In genomic region chr6:84575264-84575663, GRCh38 we compare ENCODE assay signal across 8 cellular contexts.
DNase-seq lines count a peak whose midpoint lies in the region; ATAC-seq and TF ChIP-seq lines count a peak whose summit lies in the region.

No MANE protein-coding gene starts in this region.

- TF ChIP-seq CTCF in A673 (conservative IDR thresholded peaks at IDR 0.05; ENCODE audit: low read depth, low read length): no peak
- TF ChIP-seq CTCF in RWPE1 (conservative IDR thresholded peaks at IDR 0.05; ENCODE audit: low read depth): no peak
- TF ChIP-seq CTCF in hepatocyte (IDR thresholded peaks at IDR 0.05; ENCODE audit: poor library complexity): no peak
- no peak for TF ChIP-seq CTCF in H9 (conservative IDR thresholded peaks at IDR 0.05)
- TF ChIP-seq CTCF in dorsolateral prefrontal cortex (IDR thresholded peaks at IDR 0.05 in 54 of 56, conservative IDR thresholded peaks at IDR 0.05 in 2 of 56; ENCODE audit: low read depth in 1 of 56, partially characterized antibody in 56 of 56): no peak

- no TSS peak for BruUV-seq in A673 (replicated peaks; lab: Mats Ljungman, UMichigan)

- no peak overlapping the region for H3K23ac ChIP-seq in H9 (ENCODE audit: insufficient read length, low read depth, low read length)

- no peak overlapping the region for H3T11ph ChIP-seq in H9 (ENCODE audit: low read length)

- H4K8ac ChIP-seq in H9 (replicated peaks; ENCODE audit: insufficient read length, low read depth, low read length): no peak overlapping the region

- H3K56ac ChIP-seq in H9 (ENCODE audit: insufficient read length, low read depth, low read length): no peak overlapping the region

- H3K4me3 ChIP-seq in A673 (ENCODE audit: low read depth, low read length, poor library complexity, severe bottlenecking) (no peak overlapping the region), hepatocyte (no peak overlapping the region), dorsolateral prefrontal cortex (no peak overlapping the region)

- H3K36me3 Mint-ChIP-seq in H9 (ENCODE audit: insufficient read depth in 1 of 3, low read depth in 3 of 3): peaks cover 2 to 12% (median 5%) of the 10 kb centered on the region in 3 experiments; a peak in 6 of 7 replicates

- H3K4me1 Mint-ChIP-seq in H9: no peaks in the 10 kb centered on the region

- DNase-seq in A673 (ENCODE audit: low spot score): peak; percentile 72
- peak; percentile 11 for DNase-seq in RWPE1 (ENCODE audit: low spot score)
- DNase-seq in RPMI8226: no peak
- no peak for DNase-seq in hepatocyte (ENCODE audit: low spot score)
- no peak for DNase-seq in H9
- DNase-seq in dorsolateral prefrontal cortex: no peak

- no peak overlapping the region for H3K9ac ChIP-seq in H9 (ENCODE audit: extremely low read depth, insufficient read length, low read length)

- ATAC-seq in GM19395 (IDR thresholded peaks at IDR 0.05; ENCODE audit: unreplicated experiment) (peak; percentile 98), HG03095 (IDR thresholded peaks at IDR 0.05; ENCODE audit: unreplicated experiment) (peak; percentile 97)

- no peak overlapping the region for H3K4ac ChIP-seq in H9 (ENCODE audit: low read depth, low read length)

- H4K91ac ChIP-seq in H9 (ENCODE audit: insufficient read length, low read depth, low read length): no peak overlapping the region

- no peak overlapping the region for H2BK120ac ChIP-seq in H9 (ENCODE audit: low read depth, low read length, poor library complexity, severe bottlenecking)

- no peak overlapping the region for H3K27ac ChIP-seq in A673 (ENCODE audit: low read depth, low read length, poor library complexity, severe bottlenecking)
- H3K27ac ChIP-seq in RWPE1: no peak overlapping the region
- H3K27ac ChIP-seq in hepatocyte: no peak overlapping the region
- H3K27ac ChIP-seq in H9 (ENCODE audit: insufficient read length, low read depth, low read length): no peak overlapping the region
- H3K27ac ChIP-seq in dorsolateral prefrontal cortex: no peak overlapping the region

- H3K79me1 ChIP-seq in H9 (ENCODE audit: insufficient read depth, low read depth, low read length, poor library complexity, severe bottlenecking): no peaks in the 10 kb centered on the region

- no peaks in the 10 kb centered on the region for H3K9me2 ChIP-seq in hepatocyte (replicated peaks; ENCODE audit: insufficient read depth)

- H3K4me2 ChIP-seq in hepatocyte (no peak overlapping the region), H9 (ENCODE audit: insufficient read depth, insufficient read length, low read length) (no peak overlapping the region)

- POLR2A ChIA-PET in A673 (lab: Charles Lee; ENCODE audit: low non-redundant PET): no interaction called here
- POLR2A ChIA-PET in RWPE1 (lab: Yijun Ruan, JAX; ENCODE audit: low non-redundant PET): no interaction called here

- no peaks in the 10 kb centered on the region for H3K27me3 ChIP-seq in A673 (replicated peaks; ENCODE audit: insufficient read depth, low read depth, low read length, poor library complexity)
- H3K27me3 ChIP-seq in hepatocyte: no peaks in the 10 kb centered on the region
- H3K27me3 ChIP-seq in H9 (ENCODE audit: insufficient read depth, low read length): no peaks in the 10 kb centered on the region
- H3K27me3 ChIP-seq in dorsolateral prefrontal cortex: no peaks in the 10 kb centered on the region

- CTCF ChIA-PET in A673 (lab: Charles Lee) (no interaction called here), RWPE1 (lab: Yijun Ruan, JAX) (interaction anchor here (0.7 kb wide), 1 partner anchor 185 kb away, joined by 3 read pairs; no protein-coding TSS in a partner anchor)

- no peak overlapping the region for H2BK12ac ChIP-seq in H9 (ENCODE audit: insufficient read length, low read depth, low read length)

- no peaks in the 10 kb centered on the region for H3K23me2 ChIP-seq in H9 (ENCODE audit: insufficient read length, low read depth, low read length, poor library complexity, severe bottlenecking)

- intact Hi-C loops in A673 (cut with micrococcal nuclease; ENCODE audit: unreplicated experiment) (loop anchor here (10.0 kb wide), 1 partner anchor 690 kb away; no protein-coding TSS in a partner anchor), dorsolateral prefrontal cortex (cut with DNase I) (no loop called here)

- no peak overlapping the region for H3K14ac ChIP-seq in H9 (ENCODE audit: insufficient read depth, low read length)

- no peaks in the 10 kb centered on the region for H3K27me3 Mint-ChIP-seq in H9 (ENCODE audit: low read depth)

- peaks cover 8 to 11% of the 10 kb centered on the region in 2 experiments; a peak in 4 of 5 replicates for H3K9me3 Mint-ChIP-seq in H9

- H2BK15ac ChIP-seq in H9 (ENCODE audit: low read depth, low read length): no peak overlapping the region

- no peaks in the 10 kb centered on the region for H3K4me1 ChIP-seq in A673 (ENCODE audit: insufficient read depth, low read length, poor library complexity, severe bottlenecking)
- no peaks in the 10 kb centered on the region for H3K4me1 ChIP-seq in hepatocyte (ENCODE audit: insufficient read depth)
- H3K4me1 ChIP-seq in H9 (ENCODE audit: insufficient read depth, low read length): no peaks in the 10 kb centered on the region

- no peak overlapping the region for H2AK5ac ChIP-seq in H9 (ENCODE audit: insufficient read length, low read length)

- no peak overlapping the region for H3K4me3 Mint-ChIP-seq in H9

- no peak overlapping the region for H4K5ac ChIP-seq in H9 (ENCODE audit: insufficient read length, low read depth, low read length)

- H3K18ac ChIP-seq in H9 (ENCODE audit: insufficient read length, low read depth, low read length): no peak overlapping the region

- H3K36me3 ChIP-seq in A673 (ENCODE audit: insufficient read depth, low read length, poor library complexity, severe bottlenecking): no peaks in the 10 kb centered on the region
- H3K36me3 ChIP-seq in hepatocyte (replicated peaks; ENCODE audit: insufficient read depth, low read depth): no peaks in the 10 kb centered on the region

- no peak overlapping the region for H2AFZ ChIP-seq in hepatocyte
- no peak overlapping the region for H2AFZ ChIP-seq in H9 (ENCODE audit: low read length)

- H2BK5ac ChIP-seq in H9 (ENCODE audit: insufficient read length, low read length): no peak overlapping the region

- 29% methylated on average over 1 of the region's 1 CpG for WGBS in hepatocyte (ENCODE audit: low lambda C conversion rate, missing lambda C conversion rate)
- WGBS in H9 (ENCODE audit: extremely low coverage, insufficient read length, low lambda C conversion rate): no CpG with 5 or more reads among the region's 1 CpG

- H3K27ac Mint-ChIP-seq in H9: no peak overlapping the region

- no peak overlapping the region for H2BK20ac ChIP-seq in H9 (ENCODE audit: low read depth, low read length, poor library complexity, severe bottlenecking)

- no peaks in the 10 kb centered on the region for H3K79me2 ChIP-seq in hepatocyte
- no peaks in the 10 kb centered on the region for H3K79me2 ChIP-seq in H9 (ENCODE audit: insufficient read depth, low read length)

- H4K20me1 ChIP-seq in hepatocyte (ENCODE audit: insufficient read depth, poor library complexity, severe bottlenecking): no peaks in the 10 kb centered on the region
- no peaks in the 10 kb centered on the region for H4K20me1 ChIP-seq in H9 (ENCODE audit: control insufficient read depth, insufficient read depth, insufficient read length)

- H3K9me3 ChIP-seq in A673 (ENCODE audit: low read depth, low read length, poor library complexity, severe bottlenecking): no peaks in the 10 kb centered on the region
- no peaks in the 10 kb centered on the region for H3K9me3 ChIP-seq in hepatocyte (ENCODE audit: low read depth)
- H3K9me3 ChIP-seq in H9 (ENCODE audit: control insufficient read depth, low read depth, low read length): no peaks in the 10 kb centered on the region

Comparison
In these comparisons a context has a peak if more than half of its experiments do, and no peak if none do; other contexts are left out.
1. DNase-seq: peak in A673 (single experiment) and RWPE1 (single experiment); none in RPMI8226 (single experiment), hepatocyte (single experiment), H9 (single experiment) and dorsolateral prefrontal cortex (0 of 10).